Comparison of ENCODE assay signal across 18 cellular contexts in genomic region chr13:80306573-80306972, GRCh38. TPM values are rescaled to one million over a fixed set of nuclear protein-coding genes. Genes with fewer than 3 reads are reported as not detected.
"Had no signal": no experiment of that assay in that cellular context is flagged by ENCODE, and none has a peak within 500 bp of the region (broad histone marks: within the 10 kb centered on the region; RNA-seq: fewer than 3 reads in every experiment).

No MANE protein-coding gene starts in this region.

- H3K9me3 ChIP-seq: colonic mucosa, thoracic aorta, upper lobe of right lung had no signal

- H3K4me1 Mint-ChIP-seq: activated CD4-positive, alpha-beta memory T cell treated with anti-CD3 and anti-CD28 coated beads, Interleukin-2, amount 10 ng/mL, durations not matched to agents 7 days and 5 days; activated CD4-positive, alpha-beta T cell treated with anti-CD3 and anti-CD28 coated beads for 36 hours; activated T-helper 17 cell treated with anti-CD3 and anti-CD28 coated beads, Interleukin-2, amount 50 U/mL, for 72 hours; central memory CD8-positive, alpha-beta T cell; T-cell had no signal

- H3K4me1 ChIP-seq: colonic mucosa had no signal

- H3K27me3 ChIP-seq: colonic mucosa, upper lobe of right lung had no signal

- H3K9me3 Mint-ChIP-seq: T-cell had no signal

- H3K27ac Mint-ChIP-seq: activated CD4-positive, alpha-beta memory T cell treated with anti-CD3 and anti-CD28 coated beads, Interleukin-2, amount 10 ng/mL, durations not matched to agents 7 days and 5 days; activated CD4-positive, alpha-beta T cell treated with anti-CD3 and anti-CD28 coated beads for 36 hours; activated T-helper 17 cell treated with anti-CD3 and anti-CD28 coated beads, Interleukin-2, amount 50 U/mL, for 72 hours; stimulated activated memory B cell treated with anti-CD40 and anti-IgM and Interleukin-4, amounts not matched to agents 10 μg/mL and 1 μg/mL and 100 μg/mL, for 72 hours; T-cell; WTC11 had no signal

- H3K36me3 ChIP-seq: colonic mucosa, thoracic aorta, upper lobe of right lung had no signal

- H3K4me3 ChIP-seq: colonic mucosa, upper lobe of right lung had no signal

- DNase-seq: activated CD4-positive, alpha-beta memory T cell treated with anti-CD3 and anti-CD28 coated beads, Interleukin-2, amount 10 ng/mL, durations not matched to agents 7 days and 5 days; activated CD4-positive, alpha-beta T cell treated with anti-CD3 and anti-CD28 coated beads for 36 hours; activated naive CD4-positive, alpha-beta T cell treated with Interleukin-2 at 50 U/mL for 16 hours; activated T-cell treated with anti-CD3 and anti-CD28 coated beads, Interleukin-2, amount 50 U/mL, for 1 hour; anterior cingulate cortex; colonic mucosa; hippocampal formation; islet precursor cell; stimulated activated CD4-positive, alpha-beta T cell treated with anti-CD3 and anti-CD28 coated beads, Interleukin-4, amount 100 ng/mL, for 4 hours; T-cell; upper lobe of right lung had no signal

- H3K27ac ChIP-seq: colonic mucosa, SK-N-MC, upper lobe of right lung had no signal

- ATAC-seq: activated CD4-positive, alpha-beta T cell treated with anti-CD3 and anti-CD28 coated beads for 36 hours; activated T-helper 17 cell treated with anti-CD3 and anti-CD28 coated beads, Interleukin-2, amount 50 U/mL, for 72 hours; stimulated activated memory B cell treated with anti-CD40 and anti-IgM and Interleukin-4, amounts not matched to agents 10 μg/mL and 1 μg/mL and 100 μg/mL, for 72 hours; T-cell; upper lobe of right lung; WTC11 had no signal

- H3K4me3 Mint-ChIP-seq: activated CD4-positive, alpha-beta memory T cell treated with anti-CD3 and anti-CD28 coated beads, Interleukin-2, amount 10 ng/mL, durations not matched to agents 7 days and 5 days; activated CD4-positive, alpha-beta T cell treated with anti-CD3 and anti-CD28 coated beads for 36 hours; activated T-helper 17 cell treated with anti-CD3 and anti-CD28 coated beads, Interleukin-2, amount 50 U/mL, for 72 hours; brain; central memory CD8-positive, alpha-beta T cell; stimulated activated memory B cell treated with anti-CD40 and anti-IgM and Interleukin-4, amounts not matched to agents 10 μg/mL and 1 μg/mL and 100 μg/mL, for 72 hours; T-cell; WTC11 had no signal

- H3K27me3 Mint-ChIP-seq: activated CD4-positive, alpha-beta memory T cell treated with anti-CD3 and anti-CD28 coated beads, Interleukin-2, amount 10 ng/mL, durations not matched to agents 7 days and 5 days; activated CD4-positive, alpha-beta T cell treated with anti-CD3 and anti-CD28 coated beads for 36 hours; activated T-helper 17 cell treated with anti-CD3 and anti-CD28 coated beads, Interleukin-2, amount 50 U/mL, for 72 hours; brain; central memory CD8-positive, alpha-beta T cell; stimulated activated memory B cell treated with anti-CD40 and anti-IgM and Interleukin-4, amounts not matched to agents 10 μg/mL and 1 μg/mL and 100 μg/mL, for 72 hours; T-cell had no signal

- H3K36me3 Mint-ChIP-seq: stimulated activated memory B cell treated with anti-CD40 and anti-IgM and Interleukin-4, amounts not matched to agents 10 μg/mL and 1 μg/mL and 100 μg/mL, for 72 hours; T-cell had no signal

RNA-seq across cellular contexts. Expression of gene SPRY2, which starts 34.4 kb away (rescaled TPM):
- total RNA-seq: activated CD4-positive, alpha-beta memory T cell treated with anti-CD3 and anti-CD28 coated beads, Interleukin-2, amount 10 ng/mL, durations not matched to agents 7 days and 5 days; activated T-helper 17 cell treated with anti-CD3 and anti-CD28 coated beads, Interleukin-2, amount 50 U/mL, for 72 hours had no signal
